Comparison of ENCODE assay signal across 24 cellular contexts in genomic region chr10:119415121-119415520, GRCh38.
A peak's percentile ranks its signal among the peaks of the same experiment; 100 is the strongest.
DNase-seq lines count a peak whose midpoint lies in the region; ATAC-seq and TF ChIP-seq lines count a peak whose summit lies in the region.
"Had no signal": no experiment of that assay in that cellular context is flagged by ENCODE, and none has a peak within 500 bp of the region (broad histone marks: within the 10 kb centered on the region; RNA-seq: fewer than 3 reads in every experiment).

No MANE protein-coding gene starts in this region.

- TF ChIP-seq CTCF in left ventricle myocardium inferior (IDR thresholded peaks at IDR 0.05; ENCODE audit: borderline replicate concordance) = no peak
- TF ChIP-seq CTCF in neural progenitor cell (IDR thresholded peaks at IDR 0.05) = no peak
- TF ChIP-seq CTCF in type B pancreatic cell (conservative IDR thresholded peaks at IDR 0.05) = no peak

- H3K4me2 ChIP-seq in neural progenitor cell = no peak overlapping the region

- no peak overlapping the region for H3K9ac ChIP-seq in neural progenitor cell

- no peaks in the 10 kb centered on the region for H4K20me1 ChIP-seq in neural progenitor cell (ENCODE audit: low read depth)

- H3K4me1 Mint-ChIP-seq in activated naive CD4-positive, alpha-beta T cell treated with anti-CD3 and anti-CD28 coated beads, Interleukin-2, amount 50 U/mL, for 24 hours = no peaks in the 10 kb centered on the region
- peaks cover 1% of the 10 kb centered on the region for H3K4me1 Mint-ChIP-seq in activated naive CD4-positive, alpha-beta T cell treated with anti-CD3 and anti-CD28 coated beads for 36 hours (ENCODE audit: low read depth)
- H3K4me1 Mint-ChIP-seq in neural progenitor cell = peaks cover 54% of the 10 kb centered on the region
- peaks cover 36% of the 10 kb centered on the region for H3K4me1 Mint-ChIP-seq in type B pancreatic cell (ENCODE audit: unreplicated experiment)
- no peaks in the 10 kb centered on the region for H3K4me1 Mint-ChIP-seq in activated T-cell treated with anti-CD3 and anti-CD28 coated beads, Interleukin-2, amount 50 U/mL, for 72 hours (ENCODE audit: low read depth)
- H3K4me1 Mint-ChIP-seq: activated CD4-positive, alpha-beta T cell treated with anti-CD3 and anti-CD28 coated beads for 36 hours; stimulated activated effector memory CD8-positive, alpha-beta T cell treated with anti-CD3 and anti-CD28 coated beads, Interleukin-12 subunit alpha, Interleukin-12 subunit beta, amount 100 ng/mL, for 72 hours had no signal

- no peaks in the 10 kb centered on the region for H3K27me3 Mint-ChIP-seq in activated naive CD4-positive, alpha-beta T cell treated with anti-CD3 and anti-CD28 coated beads, Interleukin-2, amount 50 U/mL, for 24 hours
- H3K27me3 Mint-ChIP-seq in activated naive CD4-positive, alpha-beta T cell treated with anti-CD3 and anti-CD28 coated beads for 36 hours (ENCODE audit: low read depth) = no peaks in the 10 kb centered on the region
- H3K27me3 Mint-ChIP-seq in neural progenitor cell (ENCODE audit: insufficient read depth, low read depth) (peaks cover 4% of the 10 kb centered on the region), type B pancreatic cell (peaks cover 7% of the 10 kb centered on the region)
- no peaks in the 10 kb centered on the region for H3K27me3 Mint-ChIP-seq in activated T-cell treated with anti-CD3 and anti-CD28 coated beads, Interleukin-2, amount 50 U/mL, for 72 hours (ENCODE audit: low read depth)
- H3K27me3 Mint-ChIP-seq: activated CD4-positive, alpha-beta T cell treated with anti-CD3 and anti-CD28 coated beads for 36 hours; activated CD8-positive, alpha-beta T cell treated with anti-CD3 and anti-CD28 coated beads for 36 hours; activated naive CD8-positive, alpha-beta T cell; CD4-positive, alpha-beta memory T cell had no signal

- H3K4me1 ChIP-seq in left ventricle myocardium inferior (peaks cover 74% of the 10 kb centered on the region), neural progenitor cell (peaks cover 16% of the 10 kb centered on the region)

- H2AFZ ChIP-seq in neural progenitor cell (replicated peaks) = no peak overlapping the region

- peak overlapping the region; percentile 31 for H3K27ac Mint-ChIP-seq in activated naive CD4-positive, alpha-beta T cell treated with anti-CD3 and anti-CD28 coated beads, Interleukin-2, amount 50 U/mL, for 24 hours
- no peak overlapping the region for H3K27ac Mint-ChIP-seq in activated naive CD4-positive, alpha-beta T cell treated with anti-CD3 and anti-CD28 coated beads for 36 hours
- peak overlapping the region; percentile 78 for H3K27ac Mint-ChIP-seq in neural progenitor cell
- H3K27ac Mint-ChIP-seq in type B pancreatic cell = no peak overlapping the region
- no peak overlapping the region for H3K27ac Mint-ChIP-seq in activated T-cell treated with anti-CD3 and anti-CD28 coated beads, Interleukin-2, amount 50 U/mL, for 72 hours
- H3K27ac Mint-ChIP-seq: activated CD4-positive, alpha-beta T cell treated with anti-CD3 and anti-CD28 coated beads for 36 hours; activated CD8-positive, alpha-beta T cell treated with anti-CD3 and anti-CD28 coated beads for 36 hours; activated naive CD8-positive, alpha-beta T cell; activated T-helper 2 cell treated with anti-CD3 and anti-CD28 coated beads, Interferon-gamma antibody, Interleukin-2, Interleukin-4, amounts not matched to agents 10 μg/mL and 5 μg/mL and 100 μg/mL, durations not matched to agents 14 hours and 24 hours and 36 hours; stimulated activated effector memory CD8-positive, alpha-beta T cell treated with anti-CD3 and anti-CD28 coated beads, Interleukin-12 subunit alpha, Interleukin-12 subunit beta, amount 100 ng/mL, for 72 hours; T-helper 2 cell treated with Interferon-gamma antibody and Interleukin-4, amounts not matched to agents 5 μg/mL and 100 μg/mL, for 36 hours had no signal

- H3K36me3 Mint-ChIP-seq in activated naive CD4-positive, alpha-beta T cell treated with anti-CD3 and anti-CD28 coated beads, Interleukin-2, amount 50 U/mL, for 24 hours = no peaks in the 10 kb centered on the region
- no peaks in the 10 kb centered on the region for H3K36me3 Mint-ChIP-seq in activated naive CD4-positive, alpha-beta T cell treated with anti-CD3 and anti-CD28 coated beads for 36 hours (ENCODE audit: low read depth)
- H3K36me3 Mint-ChIP-seq in neural progenitor cell (peaks cover 3% of the 10 kb centered on the region), type B pancreatic cell (no peaks in the 10 kb centered on the region)
- H3K36me3 Mint-ChIP-seq in activated T-cell treated with anti-CD3 and anti-CD28 coated beads, Interleukin-2, amount 50 U/mL, for 72 hours (ENCODE audit: insufficient read depth in 2 of 2) = no peaks in the 10 kb centered on the region
- H3K36me3 Mint-ChIP-seq: activated naive CD8-positive, alpha-beta T cell; CD4-positive, alpha-beta memory T cell; stimulated activated effector memory CD8-positive, alpha-beta T cell treated with anti-CD3 and anti-CD28 coated beads, Interleukin-12 subunit alpha, Interleukin-12 subunit beta, amount 100 ng/mL, for 72 hours had no signal

- no peaks in the 10 kb centered on the region for H3K36me3 ChIP-seq in left ventricle myocardium inferior
- H3K36me3 ChIP-seq in neural progenitor cell = no peaks in the 10 kb centered on the region

- no peak for ATAC-seq in activated T-cell treated with anti-CD3 and anti-CD28 coated beads, Interleukin-2, amount 50 U/mL, for 72 hours (replicated peaks in 1 of 2)
- ATAC-seq: activated CD4-positive, alpha-beta T cell treated with anti-CD3 and anti-CD28 coated beads for 36 hours; activated CD8-positive, alpha-beta T cell treated with anti-CD3 and anti-CD28 coated beads for 36 hours; K562; PC-3; stimulated activated effector memory CD8-positive, alpha-beta T cell treated with anti-CD3 and anti-CD28 coated beads, Interleukin-12 subunit alpha, Interleukin-12 subunit beta, amount 100 ng/mL, for 72 hours had no signal

- H3K27ac ChIP-seq in left ventricle myocardium inferior (replicated peaks) (peak overlapping the region; percentile 89), neural progenitor cell (no peak overlapping the region)

- H3K79me2 ChIP-seq in neural progenitor cell (ENCODE audit: low read depth) = no peaks in the 10 kb centered on the region

- H3F3A ChIP-seq in neural progenitor cell (ENCODE audit: low read depth) = peaks cover 4% of the 10 kb centered on the region

- no peaks in the 10 kb centered on the region for H3K9me3 ChIP-seq in left ventricle myocardium inferior (replicated peaks)
- H3K9me3 ChIP-seq in neural progenitor cell (ENCODE audit: low read depth) = no peaks in the 10 kb centered on the region

- H3K9me3 Mint-ChIP-seq in activated naive CD4-positive, alpha-beta T cell treated with anti-CD3 and anti-CD28 coated beads, Interleukin-2, amount 50 U/mL, for 24 hours = no peaks in the 10 kb centered on the region
- H3K9me3 Mint-ChIP-seq in activated naive CD4-positive, alpha-beta T cell treated with anti-CD3 and anti-CD28 coated beads for 36 hours = no peaks in the 10 kb centered on the region
- H3K9me3 Mint-ChIP-seq in neural progenitor cell (no peaks in the 10 kb centered on the region), type B pancreatic cell (no peaks in the 10 kb centered on the region)
- H3K9me3 Mint-ChIP-seq in activated T-cell treated with anti-CD3 and anti-CD28 coated beads, Interleukin-2, amount 50 U/mL, for 72 hours = no peaks in the 10 kb centered on the region
- H3K9me3 Mint-ChIP-seq: activated CD8-positive, alpha-beta T cell treated with anti-CD3 and anti-CD28 coated beads for 36 hours; activated T-helper 2 cell treated with anti-CD3 and anti-CD28 coated beads, Interferon-gamma antibody, Interleukin-2, Interleukin-4, amounts not matched to agents 10 μg/mL and 5 μg/mL and 100 μg/mL, durations not matched to agents 14 hours and 24 hours and 36 hours; stimulated activated effector memory CD8-positive, alpha-beta T cell treated with anti-CD3 and anti-CD28 coated beads, Interleukin-12 subunit alpha, Interleukin-12 subunit beta, amount 100 ng/mL, for 72 hours; T-helper 2 cell treated with Interferon-gamma antibody and Interleukin-4, amounts not matched to agents 5 μg/mL and 100 μg/mL, for 36 hours had no signal

- no peak for DNase-seq in activated naive CD4-positive, alpha-beta T cell treated with anti-CD3 and anti-CD28 coated beads for 36 hours
- no peak for DNase-seq in left ventricle myocardium inferior
- no peak for DNase-seq in neural progenitor cell (ENCODE audit: low spot score)
- DNase-seq in type B pancreatic cell (ENCODE audit: extremely low spot score, unreplicated experiment) = no peak
- no peak for DNase-seq in DMS 273 (lab: John Stamatoyannopoulos, UW; ENCODE audit: unreplicated experiment)
- DNase-seq in activated T-cell treated with anti-CD3 and anti-CD28 coated beads, Interleukin-2, amount 50 U/mL, for 72 hours = no peak
- no peak for DNase-seq in CD1c-positive myeloid dendritic cell (ENCODE audit: extremely low spot score)
- DNase-seq: activated CD4-positive, alpha-beta T cell treated with anti-CD3 and anti-CD28 coated beads for 36 hours; activated CD8-positive, alpha-beta T cell treated with anti-CD3 and anti-CD28 coated beads for 36 hours; anterior cingulate cortex; CD4-positive, alpha-beta memory T cell; NCI-H2029; NCI-H2227 treated with DMSO at 0.1 percent for 48 hours; NCI-H526; occipital lobe; PC-3; SHP77; substantia nigra had no signal

- CTCF ChIA-PET in activated naive CD4-positive, alpha-beta T cell treated with anti-CD3 and anti-CD28 coated beads for 36 hours (lab: Charles Lee) = interaction anchor here (0.6 to 2.6 kb wide), 3 partner anchors 99 to 215 kb away, joined by 3 to 24 read pairs (median 17); partner anchors contain the start of gene GRK5

- intact Hi-C loops in activated naive CD4-positive, alpha-beta T cell treated with anti-CD3 and anti-CD28 coated beads for 36 hours (cut with micrococcal nuclease) = no loop called here
- intact Hi-C loops in left ventricle myocardium inferior (cut with micrococcal nuclease) = loop anchor here (5.0 kb wide), 1 partner anchor 213 kb away; no protein-coding TSS in a partner anchor

- H3K4me3 Mint-ChIP-seq in activated naive CD4-positive, alpha-beta T cell treated with anti-CD3 and anti-CD28 coated beads, Interleukin-2, amount 50 U/mL, for 24 hours = no peak overlapping the region
- no peak overlapping the region for H3K4me3 Mint-ChIP-seq in activated naive CD4-positive, alpha-beta T cell treated with anti-CD3 and anti-CD28 coated beads for 36 hours
- H3K4me3 Mint-ChIP-seq in neural progenitor cell (peak overlapping the region; percentile 58), type B pancreatic cell (peak overlapping the region; percentile 20)
- H3K4me3 Mint-ChIP-seq in activated T-cell treated with anti-CD3 and anti-CD28 coated beads, Interleukin-2, amount 50 U/mL, for 72 hours = no peak overlapping the region
- H3K4me3 Mint-ChIP-seq: activated CD4-positive, alpha-beta T cell treated with anti-CD3 and anti-CD28 coated beads for 36 hours; activated CD8-positive, alpha-beta T cell treated with anti-CD3 and anti-CD28 coated beads for 36 hours; activated naive CD8-positive, alpha-beta T cell; CD4-positive, alpha-beta memory T cell; stimulated activated effector memory CD8-positive, alpha-beta T cell treated with anti-CD3 and anti-CD28 coated beads, Interleukin-12 subunit alpha, Interleukin-12 subunit beta, amount 100 ng/mL, for 72 hours; T-helper 2 cell treated with Interferon-gamma antibody and Interleukin-4, amounts not matched to agents 5 μg/mL and 100 μg/mL, for 36 hours had no signal

- H3K27me3 ChIP-seq in left ventricle myocardium inferior (ENCODE audit: low read depth) = no peaks in the 10 kb centered on the region
- H3K27me3 ChIP-seq in neural progenitor cell = no peaks in the 10 kb centered on the region

- no peak overlapping the region for H3K4me3 ChIP-seq in left ventricle myocardium inferior
- no peak overlapping the region for H3K4me3 ChIP-seq in neural progenitor cell
- H3K4me3 ChIP-seq: K562 had no signal

Comparison
In these comparisons a context has a peak if more than half of its experiments do, and no peak if none do; other contexts are left out.
1. H3K27ac Mint-ChIP-seq: peak in activated naive CD4-positive, alpha-beta T cell treated with anti-CD3 and anti-CD28 coated beads, Interleukin-2, amount 50 U/mL, for 24 hours (single experiment) and neural progenitor cell (single experiment); none in activated naive CD4-positive, alpha-beta T cell treated with anti-CD3 and anti-CD28 coated beads for 36 hours (single experiment), type B pancreatic cell (single experiment) and activated T-cell treated with anti-CD3 and anti-CD28 coated beads, Interleukin-2, amount 50 U/mL, for 72 hours (single experiment).
2. H3K4me3 Mint-ChIP-seq: peak in neural progenitor cell (single experiment) and type B pancreatic cell (single experiment); none in activated naive CD4-positive, alpha-beta T cell treated with anti-CD3 and anti-CD28 coated beads, Interleukin-2, amount 50 U/mL, for 24 hours (single experiment), activated naive CD4-positive, alpha-beta T cell treated with anti-CD3 and anti-CD28 coated beads for 36 hours (single experiment) and activated T-cell treated with anti-CD3 and anti-CD28 coated beads, Interleukin-2, amount 50 U/mL, for 72 hours (0 of 2).